ENCODE assay signal across 1 cellular context in the genomic region with DNA sequence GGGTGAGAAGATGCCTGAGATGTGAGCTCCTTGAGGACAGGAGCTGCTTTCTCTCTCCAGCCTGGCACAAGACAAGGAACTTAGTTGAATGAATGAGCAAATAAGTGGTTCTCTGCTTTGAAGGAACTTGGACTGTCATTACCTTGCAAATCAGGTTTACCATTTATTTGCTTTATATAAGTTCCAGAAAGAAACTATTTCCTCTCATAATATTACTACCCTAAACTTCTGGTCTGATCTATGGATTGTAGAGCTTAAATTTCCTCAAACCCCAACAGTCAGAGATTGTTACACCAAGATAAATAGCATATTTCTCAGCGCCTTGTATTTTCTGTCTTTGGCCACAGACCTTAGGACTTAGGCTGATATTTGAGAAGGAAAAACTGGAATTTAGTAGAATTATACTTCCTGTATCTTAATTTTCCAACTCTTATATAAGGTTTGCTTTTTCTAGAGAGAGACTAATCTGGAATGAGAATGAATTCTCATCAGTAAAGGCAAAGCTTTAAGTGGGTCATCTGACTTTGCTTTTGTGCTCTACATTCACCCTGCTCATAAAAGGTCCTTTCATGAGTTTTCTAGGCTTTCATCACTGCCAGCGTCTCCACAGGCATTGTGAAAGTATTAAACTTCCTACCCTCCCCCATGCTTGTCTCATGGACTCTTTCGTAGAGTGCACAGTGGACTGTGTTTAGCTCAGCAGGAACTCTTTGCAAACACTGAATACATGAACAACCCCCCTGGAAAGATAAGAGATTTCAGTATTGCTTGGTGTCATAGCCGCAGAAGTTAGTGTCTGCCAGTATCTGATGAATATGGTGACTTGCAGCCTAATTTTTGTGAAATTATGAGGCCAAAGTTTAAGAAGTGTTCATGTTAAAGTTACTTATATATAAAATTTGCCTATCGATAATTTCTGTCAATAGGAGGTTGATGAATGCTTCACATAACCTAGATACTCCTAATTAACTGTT.
TF ChIP-seq lines count a peak whose summit lies in the region.

No MANE protein-coding gene starts in this region.

TF ChIP-seq in HEK293, 187 proteins besides CTCF, POLR2A, EP300 and RAD21 (continued from another document and continues in another):
- TF ChIP-seq, protein P1, sequence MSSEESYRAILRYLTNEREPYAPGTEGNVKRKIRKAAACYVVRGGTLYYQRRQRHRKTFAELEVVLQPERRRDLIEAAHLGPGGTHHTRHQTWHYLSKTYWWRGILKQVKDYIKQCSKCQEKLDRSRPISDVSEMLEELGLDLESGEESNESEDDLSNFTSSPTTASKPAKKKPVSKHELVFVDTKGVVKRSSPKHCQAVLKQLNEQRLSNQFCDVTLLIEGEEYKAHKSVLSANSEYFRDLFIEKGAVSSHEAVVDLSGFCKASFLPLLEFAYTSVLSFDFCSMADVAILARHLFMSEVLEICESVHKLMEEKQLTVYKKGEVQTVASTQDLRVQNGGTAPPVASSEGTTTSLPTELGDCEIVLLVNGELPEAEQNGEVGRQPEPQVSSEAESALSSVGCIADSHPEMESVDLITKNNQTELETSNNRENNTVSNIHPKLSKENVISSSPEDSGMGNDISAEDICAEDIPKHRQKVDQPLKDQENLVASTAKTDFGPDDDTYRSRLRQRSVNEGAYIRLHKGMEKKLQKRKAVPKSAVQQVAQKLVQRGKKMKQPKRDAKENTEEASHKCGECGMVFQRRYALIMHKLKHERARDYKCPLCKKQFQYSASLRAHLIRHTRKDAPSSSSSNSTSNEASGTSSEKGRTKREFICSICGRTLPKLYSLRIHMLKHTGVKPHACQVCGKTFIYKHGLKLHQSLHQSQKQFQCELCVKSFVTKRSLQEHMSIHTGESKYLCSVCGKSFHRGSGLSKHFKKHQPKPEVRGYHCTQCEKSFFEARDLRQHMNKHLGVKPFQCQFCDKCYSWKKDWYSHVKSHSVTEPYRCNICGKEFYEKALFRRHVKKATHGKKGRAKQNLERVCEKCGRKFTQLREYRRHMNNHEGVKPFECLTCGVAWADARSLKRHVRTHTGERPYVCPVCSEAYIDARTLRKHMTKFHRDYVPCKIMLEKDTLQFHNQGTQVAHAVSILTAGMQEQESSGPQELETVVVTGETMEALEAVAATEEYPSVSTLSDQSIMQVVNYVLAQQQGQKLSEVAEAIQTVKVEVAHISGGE (tag by site-specific recombination; conservative IDR thresholded peaks at IDR 0.05; ENCODE audit: low read depth), result no peak
- TF ChIP-seq ZNF202 (tag by site-specific recombination; IDR thresholded peaks at IDR 0.05; ENCODE audit: borderline replicate concordance) (no peak), ZNF530 (tag by site-specific recombination; IDR thresholded peaks at IDR 0.05; ENCODE audit: low read depth) (no peak), TRIM28 (IDR thresholded peaks at IDR 0.05; ENCODE audit: borderline replicate concordance, low read length) (peak; percentile 98), ZBTB1 (tag by site-specific recombination; IDR thresholded peaks at IDR 0.05) (no peak), ZNF404 (tag by site-specific recombination; IDR thresholded peaks at IDR 0.05) (no peak), ZNF670 (tag by site-specific recombination; IDR thresholded peaks at IDR 0.05; ENCODE audit: low read depth) (no peak), ZFP37 (tag by site-specific recombination; IDR thresholded peaks at IDR 0.05) (no peak), ZNF23 (tag by site-specific recombination; IDR thresholded peaks at IDR 0.05; ENCODE audit: borderline replicate concordance) (no peak), ZNF354C (tag by site-specific recombination; IDR thresholded peaks at IDR 0.05; ENCODE audit: borderline replicate concordance, low read depth) (no peak), ZBTB7A (tag by site-specific recombination; IDR thresholded peaks at IDR 0.05; ENCODE audit: low read depth) (no peak), ZNF707 (tag by site-specific recombination; IDR thresholded peaks at IDR 0.05) (no peak), ZNF10 (tag by site-specific recombination; IDR thresholded peaks at IDR 0.05) (no peak), KLF7 (tag by site-specific recombination; IDR thresholded peaks at IDR 0.05; ENCODE audit: borderline replicate concordance) (no peak), ZBTB48 (tag by site-specific recombination; IDR thresholded peaks at IDR 0.05) (no peak), ZNF654 (tag by site-specific recombination; IDR thresholded peaks at IDR 0.05; ENCODE audit: low read depth) (no peak), ZNF433 (tag by site-specific recombination; IDR thresholded peaks at IDR 0.05; ENCODE audit: low read depth) (no peak), ZNF561 (tag by site-specific recombination; IDR thresholded peaks at IDR 0.05; ENCODE audit: borderline replicate concordance) (peak; percentile 76; the same call in 1 of the 2 replicates), ZNF121 (tag by site-specific recombination; IDR thresholded peaks at IDR 0.05) (no peak), ZBTB21 (tag by site-specific recombination; IDR thresholded peaks at IDR 0.05) (no peak), ZNF221 (tag by site-specific recombination; IDR thresholded peaks at IDR 0.05; ENCODE audit: borderline replicate concordance) (no peak), ZFP69B (tag by site-specific recombination; IDR thresholded peaks at IDR 0.05) (no peak), HOXC10 (CRISPR knock-in tag; IDR thresholded peaks at IDR 0.05) (no peak), ZNF571 (tag by site-specific recombination; IDR thresholded peaks at IDR 0.05) (no peak), ZNF473 (tag by site-specific recombination; IDR thresholded peaks at IDR 0.05) (no peak)
- TF ChIP-seq, protein P2, sequence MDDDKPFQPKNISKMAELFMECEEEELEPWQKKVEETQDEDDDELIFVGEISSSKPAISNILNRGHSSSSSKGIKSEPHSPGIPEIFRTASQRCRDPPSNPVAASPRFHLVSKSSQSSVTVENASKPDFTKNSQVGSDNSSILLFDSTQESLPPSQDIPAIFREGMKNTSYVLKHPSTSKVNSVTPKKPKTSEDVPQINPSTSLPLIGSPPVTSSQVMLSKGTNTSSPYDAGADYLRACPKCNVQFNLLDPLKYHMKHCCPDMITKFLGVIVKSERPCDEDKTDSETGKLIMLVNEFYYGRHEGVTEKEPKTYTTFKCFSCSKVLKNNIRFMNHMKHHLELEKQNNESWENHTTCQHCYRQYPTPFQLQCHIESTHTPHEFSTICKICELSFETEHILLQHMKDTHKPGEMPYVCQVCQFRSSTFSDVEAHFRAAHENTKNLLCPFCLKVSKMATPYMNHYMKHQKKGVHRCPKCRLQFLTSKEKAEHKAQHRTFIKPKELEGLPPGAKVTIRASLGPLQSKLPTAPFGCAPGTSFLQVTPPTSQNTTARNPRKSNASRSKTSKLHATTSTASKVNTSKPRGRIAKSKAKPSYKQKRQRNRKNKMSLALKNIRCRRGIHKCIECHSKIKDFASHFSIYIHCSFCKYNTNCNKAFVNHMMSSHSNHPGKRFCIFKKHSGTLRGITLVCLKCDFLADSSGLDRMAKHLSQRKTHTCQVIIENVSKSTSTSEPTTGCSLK (tag by site-specific recombination; IDR thresholded peaks at IDR 0.05), result no peak
- TF ChIP-seq, protein P3, sequence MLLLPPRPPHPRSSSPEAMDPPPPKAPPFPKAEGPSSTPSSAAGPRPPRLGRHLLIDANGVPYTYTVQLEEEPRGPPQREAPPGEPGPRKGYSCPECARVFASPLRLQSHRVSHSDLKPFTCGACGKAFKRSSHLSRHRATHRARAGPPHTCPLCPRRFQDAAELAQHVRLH (tag by site-specific recombination; IDR thresholded peaks at IDR 0.05), result no peak
- TF ChIP-seq, protein P4, sequence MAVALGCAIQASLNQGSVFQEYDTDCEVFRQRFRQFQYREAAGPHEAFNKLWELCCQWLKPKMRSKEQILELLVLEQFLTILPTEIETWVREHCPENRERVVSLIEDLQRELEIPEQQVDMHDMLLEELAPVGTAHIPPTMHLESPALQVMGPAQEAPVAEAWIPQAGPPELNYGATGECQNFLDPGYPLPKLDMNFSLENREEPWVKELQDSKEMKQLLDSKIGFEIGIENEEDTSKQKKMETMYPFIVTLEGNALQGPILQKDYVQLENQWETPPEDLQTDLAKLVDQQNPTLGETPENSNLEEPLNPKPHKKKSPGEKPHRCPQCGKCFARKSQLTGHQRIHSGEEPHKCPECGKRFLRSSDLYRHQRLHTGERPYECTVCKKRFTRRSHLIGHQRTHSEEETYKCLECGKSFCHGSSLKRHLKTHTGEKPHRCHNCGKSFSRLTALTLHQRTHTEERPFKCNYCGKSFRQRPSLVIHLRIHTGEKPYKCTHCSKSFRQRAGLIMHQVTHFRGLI (tag by site-specific recombination; IDR thresholded peaks at IDR 0.05), result no peak
- TF ChIP-seq, protein P5, sequence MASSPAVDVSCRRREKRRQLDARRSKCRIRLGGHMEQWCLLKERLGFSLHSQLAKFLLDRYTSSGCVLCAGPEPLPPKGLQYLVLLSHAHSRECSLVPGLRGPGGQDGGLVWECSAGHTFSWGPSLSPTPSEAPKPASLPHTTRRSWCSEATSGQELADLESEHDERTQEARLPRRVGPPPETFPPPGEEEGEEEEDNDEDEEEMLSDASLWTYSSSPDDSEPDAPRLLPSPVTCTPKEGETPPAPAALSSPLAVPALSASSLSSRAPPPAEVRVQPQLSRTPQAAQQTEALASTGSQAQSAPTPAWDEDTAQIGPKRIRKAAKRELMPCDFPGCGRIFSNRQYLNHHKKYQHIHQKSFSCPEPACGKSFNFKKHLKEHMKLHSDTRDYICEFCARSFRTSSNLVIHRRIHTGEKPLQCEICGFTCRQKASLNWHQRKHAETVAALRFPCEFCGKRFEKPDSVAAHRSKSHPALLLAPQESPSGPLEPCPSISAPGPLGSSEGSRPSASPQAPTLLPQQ (tag by site-specific recombination; IDR thresholded peaks at IDR 0.05), result 0 out of 2 replicates have a peak, but pooled peaks have one; percentile 25
- TF ChIP-seq, protein P6, sequence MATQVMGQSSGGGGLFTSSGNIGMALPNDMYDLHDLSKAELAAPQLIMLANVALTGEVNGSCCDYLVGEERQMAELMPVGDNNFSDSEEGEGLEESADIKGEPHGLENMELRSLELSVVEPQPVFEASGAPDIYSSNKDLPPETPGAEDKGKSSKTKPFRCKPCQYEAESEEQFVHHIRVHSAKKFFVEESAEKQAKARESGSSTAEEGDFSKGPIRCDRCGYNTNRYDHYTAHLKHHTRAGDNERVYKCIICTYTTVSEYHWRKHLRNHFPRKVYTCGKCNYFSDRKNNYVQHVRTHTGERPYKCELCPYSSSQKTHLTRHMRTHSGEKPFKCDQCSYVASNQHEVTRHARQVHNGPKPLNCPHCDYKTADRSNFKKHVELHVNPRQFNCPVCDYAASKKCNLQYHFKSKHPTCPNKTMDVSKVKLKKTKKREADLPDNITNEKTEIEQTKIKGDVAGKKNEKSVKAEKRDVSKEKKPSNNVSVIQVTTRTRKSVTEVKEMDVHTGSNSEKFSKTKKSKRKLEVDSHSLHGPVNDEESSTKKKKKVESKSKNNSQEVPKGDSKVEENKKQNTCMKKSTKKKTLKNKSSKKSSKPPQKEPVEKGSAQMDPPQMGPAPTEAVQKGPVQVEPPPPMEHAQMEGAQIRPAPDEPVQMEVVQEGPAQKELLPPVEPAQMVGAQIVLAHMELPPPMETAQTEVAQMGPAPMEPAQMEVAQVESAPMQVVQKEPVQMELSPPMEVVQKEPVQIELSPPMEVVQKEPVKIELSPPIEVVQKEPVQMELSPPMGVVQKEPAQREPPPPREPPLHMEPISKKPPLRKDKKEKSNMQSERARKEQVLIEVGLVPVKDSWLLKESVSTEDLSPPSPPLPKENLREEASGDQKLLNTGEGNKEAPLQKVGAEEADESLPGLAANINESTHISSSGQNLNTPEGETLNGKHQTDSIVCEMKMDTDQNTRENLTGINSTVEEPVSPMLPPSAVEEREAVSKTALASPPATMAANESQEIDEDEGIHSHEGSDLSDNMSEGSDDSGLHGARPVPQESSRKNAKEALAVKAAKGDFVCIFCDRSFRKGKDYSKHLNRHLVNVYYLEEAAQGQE (tag by site-specific recombination; IDR thresholded peaks at IDR 0.05), result no peak
- TF ChIP-seq, protein P7, sequence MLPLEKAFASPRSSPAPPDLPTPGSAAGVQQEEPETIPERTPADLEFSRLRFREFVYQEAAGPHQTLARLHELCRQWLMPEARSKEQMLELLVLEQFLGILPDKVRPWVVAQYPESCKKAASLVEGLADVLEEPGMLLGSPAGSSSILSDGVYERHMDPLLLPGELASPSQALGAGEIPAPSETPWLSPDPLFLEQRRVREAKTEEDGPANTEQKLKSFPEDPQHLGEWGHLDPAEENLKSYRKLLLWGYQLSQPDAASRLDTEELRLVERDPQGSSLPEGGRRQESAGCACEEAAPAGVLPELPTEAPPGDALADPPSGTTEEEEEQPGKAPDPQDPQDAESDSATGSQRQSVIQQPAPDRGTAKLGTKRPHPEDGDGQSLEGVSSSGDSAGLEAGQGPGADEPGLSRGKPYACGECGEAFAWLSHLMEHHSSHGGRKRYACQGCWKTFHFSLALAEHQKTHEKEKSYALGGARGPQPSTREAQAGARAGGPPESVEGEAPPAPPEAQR (tag by site-specific recombination; IDR thresholded peaks at IDR 0.05), result no peak
- TF ChIP-seq, protein P8, sequence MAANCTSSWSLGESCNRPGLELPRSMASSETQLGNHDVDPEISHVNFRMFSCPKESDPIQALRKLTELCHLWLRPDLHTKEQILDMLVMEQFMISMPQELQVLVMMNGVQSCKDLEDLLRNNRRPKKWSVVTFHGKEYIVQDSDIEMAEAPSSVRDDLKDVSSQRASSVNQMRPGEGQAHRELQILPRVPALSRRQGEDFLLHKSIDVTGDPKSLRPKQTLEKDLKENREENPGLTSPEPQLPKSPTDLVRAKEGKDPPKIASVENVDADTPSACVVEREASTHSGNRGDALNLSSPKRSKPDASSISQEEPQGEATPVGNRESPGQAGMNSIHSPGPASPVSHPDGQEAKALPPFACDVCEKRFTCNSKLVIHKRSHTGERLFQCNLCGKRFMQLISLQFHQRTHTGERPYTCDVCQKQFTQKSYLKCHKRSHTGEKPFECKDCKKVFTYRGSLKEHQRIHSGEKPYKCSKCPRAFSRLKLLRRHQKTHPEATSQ (tag by site-specific recombination; IDR thresholded peaks at IDR 0.05), result no peak
- TF ChIP-seq, protein P9, sequence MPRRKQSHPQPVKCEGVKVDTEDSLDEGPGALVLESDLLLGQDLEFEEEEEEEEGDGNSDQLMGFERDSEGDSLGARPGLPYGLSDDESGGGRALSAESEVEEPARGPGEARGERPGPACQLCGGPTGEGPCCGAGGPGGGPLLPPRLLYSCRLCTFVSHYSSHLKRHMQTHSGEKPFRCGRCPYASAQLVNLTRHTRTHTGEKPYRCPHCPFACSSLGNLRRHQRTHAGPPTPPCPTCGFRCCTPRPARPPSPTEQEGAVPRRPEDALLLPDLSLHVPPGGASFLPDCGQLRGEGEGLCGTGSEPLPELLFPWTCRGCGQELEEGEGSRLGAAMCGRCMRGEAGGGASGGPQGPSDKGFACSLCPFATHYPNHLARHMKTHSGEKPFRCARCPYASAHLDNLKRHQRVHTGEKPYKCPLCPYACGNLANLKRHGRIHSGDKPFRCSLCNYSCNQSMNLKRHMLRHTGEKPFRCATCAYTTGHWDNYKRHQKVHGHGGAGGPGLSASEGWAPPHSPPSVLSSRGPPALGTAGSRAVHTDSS (tag by site-specific recombination; IDR thresholded peaks at IDR 0.05), result no peak
- TF ChIP-seq, protein P10, sequence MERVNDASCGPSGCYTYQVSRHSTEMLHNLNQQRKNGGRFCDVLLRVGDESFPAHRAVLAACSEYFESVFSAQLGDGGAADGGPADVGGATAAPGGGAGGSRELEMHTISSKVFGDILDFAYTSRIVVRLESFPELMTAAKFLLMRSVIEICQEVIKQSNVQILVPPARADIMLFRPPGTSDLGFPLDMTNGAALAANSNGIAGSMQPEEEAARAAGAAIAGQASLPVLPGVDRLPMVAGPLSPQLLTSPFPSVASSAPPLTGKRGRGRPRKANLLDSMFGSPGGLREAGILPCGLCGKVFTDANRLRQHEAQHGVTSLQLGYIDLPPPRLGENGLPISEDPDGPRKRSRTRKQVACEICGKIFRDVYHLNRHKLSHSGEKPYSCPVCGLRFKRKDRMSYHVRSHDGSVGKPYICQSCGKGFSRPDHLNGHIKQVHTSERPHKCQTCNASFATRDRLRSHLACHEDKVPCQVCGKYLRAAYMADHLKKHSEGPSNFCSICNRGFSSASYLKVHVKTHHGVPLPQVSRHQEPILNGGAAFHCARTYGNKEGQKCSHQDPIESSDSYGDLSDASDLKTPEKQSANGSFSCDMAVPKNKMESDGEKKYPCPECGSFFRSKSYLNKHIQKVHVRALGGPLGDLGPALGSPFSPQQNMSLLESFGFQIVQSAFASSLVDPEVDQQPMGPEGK (tag by site-specific recombination; IDR thresholded peaks at IDR 0.05), result no peak
